In the genomic region with DNA sequence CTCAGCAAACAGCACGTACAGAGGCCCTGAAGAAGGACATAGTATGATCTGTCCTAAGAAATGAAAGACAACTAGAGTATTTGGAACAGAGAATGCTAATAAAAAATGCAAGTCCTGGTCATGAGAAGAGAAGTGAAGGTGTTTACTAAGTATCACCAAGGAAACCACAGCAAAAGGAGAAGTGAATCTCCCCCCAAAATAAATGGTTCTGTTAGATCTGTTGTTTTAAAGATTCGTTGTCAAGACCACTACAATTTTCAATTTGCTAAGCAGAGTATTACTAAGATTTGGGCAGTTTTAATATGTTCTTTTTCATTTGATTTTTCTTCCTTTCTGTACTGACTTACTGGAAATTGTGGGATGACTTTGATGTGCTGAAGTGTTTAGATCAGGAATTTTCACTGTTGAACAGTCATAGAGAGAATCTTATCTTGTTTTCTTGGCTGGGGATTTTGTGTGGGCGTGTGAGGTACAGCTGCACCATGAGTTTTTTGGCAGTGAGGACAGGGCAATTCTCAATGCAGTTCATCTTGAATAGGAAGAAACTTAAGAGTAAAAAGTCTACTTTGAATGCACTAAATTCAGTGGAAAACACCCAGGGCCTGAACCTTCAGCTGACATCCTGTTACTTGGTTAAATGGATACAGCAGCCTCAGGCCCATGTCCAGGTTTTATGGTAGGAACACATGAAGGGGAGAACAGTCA, we compare ENCODE assay signal across 8 cellular contexts.
DNase-seq lines count a peak whose midpoint lies in the region; ATAC-seq and TF ChIP-seq lines count a peak whose summit lies in the region.

No MANE protein-coding gene starts in this region.

- H3K27me3 ChIP-seq in DOHH2 (ENCODE audit: control insufficient read depth, low read length), result no peaks in the 10 kb centered on the region

- no peak overlapping the region for H3K4me3 Mint-ChIP-seq in activated CD8-positive, alpha-beta T cell treated with anti-CD3 and anti-CD28 coated beads for 36 hours

- H3K4me3 ChIP-seq in DOHH2 (ENCODE audit: low read length), result peak overlapping the region; percentile 65

- CTCF ChIA-PET in activated CD8-positive, alpha-beta T cell treated with anti-CD3 and anti-CD28 coated beads for 36 hours (lab: Charles Lee), result interaction anchor here (1.0 to 3.8 kb wide), 6 partner anchors 10 to 126 kb away, joined by 3 to 20 read pairs (median 6); no protein-coding TSS in a partner anchor

- peaks cover 70% of the 10 kb centered on the region for H3K4me1 ChIP-seq in DOHH2 (ENCODE audit: control insufficient read depth, low read length)

- H3K36me3 Mint-ChIP-seq in activated CD8-positive, alpha-beta T cell treated with anti-CD3 and anti-CD28 coated beads for 36 hours (ENCODE audit: low read depth), result peaks cover 31% of the 10 kb centered on the region

- no peaks in the 10 kb centered on the region for H3K9me2 ChIP-seq in DOHH2 (replicated peaks; ENCODE audit: control insufficient read depth, low read length)

- POLR2A ChIA-PET in activated CD8-positive, alpha-beta T cell treated with anti-CD3 and anti-CD28 coated beads for 36 hours (lab: Charles Lee), result no interaction called here

- peaks cover 69% of the 10 kb centered on the region for H3K36me3 ChIP-seq in DOHH2 (ENCODE audit: control insufficient read depth, low read length)

- H3K27ac ChIP-seq in DOHH2 (ENCODE audit: low read depth, low read length), result peak overlapping the region; percentile 91

- H3K79me2 ChIP-seq in DOHH2 (ENCODE audit: control insufficient read depth, low read length), result peaks cover 68% of the 10 kb centered on the region

- TF ChIP-seq CTCF in DOHH2 (IDR thresholded peaks at IDR 0.05; ENCODE audit: low read depth, low read length, poor library complexity, severe bottlenecking), result no peak
- no peak for TF ChIP-seq CTCF in activated CD8-positive, alpha-beta T cell treated with anti-CD3 and anti-CD28 coated beads for 36 hours (IDR thresholded peaks at IDR 0.05)

- peak overlapping the region; percentile 79 for H3K4me2 ChIP-seq in DOHH2 (ENCODE audit: low read length)

- no peak overlapping the region for H3K27ac Mint-ChIP-seq in activated CD8-positive, alpha-beta T cell treated with anti-CD3 and anti-CD28 coated beads for 36 hours

- peaks cover 28% of the 10 kb centered on the region for H3K4me1 Mint-ChIP-seq in activated CD8-positive, alpha-beta T cell treated with anti-CD3 and anti-CD28 coated beads for 36 hours (ENCODE audit: low read depth)

- H4K20me1 ChIP-seq in DOHH2 (ENCODE audit: control insufficient read depth, insufficient read depth, low read depth, low read length), result no peaks in the 10 kb centered on the region

- H3F3A ChIP-seq in DOHH2 (ENCODE audit: control insufficient read depth, insufficient read depth), result peaks cover 43% of the 10 kb centered on the region

- intact Hi-C loops in activated CD8-positive, alpha-beta T cell treated with anti-CD3 and anti-CD28 coated beads for 36 hours (cut with micrococcal nuclease), result no loop called here

- H3K27me3 Mint-ChIP-seq in activated CD8-positive, alpha-beta T cell treated with anti-CD3 and anti-CD28 coated beads for 36 hours, result no peaks in the 10 kb centered on the region

- peaks cover 9% of the 10 kb centered on the region for H3K9me3 ChIP-seq in DOHH2 (ENCODE audit: control insufficient read depth, insufficient read depth, low read length)

- H3K9me3 Mint-ChIP-seq in activated CD8-positive, alpha-beta T cell treated with anti-CD3 and anti-CD28 coated beads for 36 hours, result peaks cover 6% of the 10 kb centered on the region

- DNase-seq in activated CD8-positive, alpha-beta T cell treated with anti-CD3 and anti-CD28 coated beads for 36 hours, result peak; percentile 51
- DNase-seq in kidney glomerular epithelial cell (lab: John Stamatoyannopoulos, UW) (peak; percentile 36), HuH-7 (ENCODE audit: low spot score) (no peak), DMS79 (lab: John Stamatoyannopoulos, UW) (no peak), NCI-H748 treated with DMSO at 0.1 percent for 48 hours (lab: John Stamatoyannopoulos, UW) (no peak)

- ATAC-seq in GM19328 (IDR thresholded peaks at IDR 0.05; ENCODE audit: unreplicated experiment) (peak; percentile 92), HG03175 (IDR thresholded peaks at IDR 0.05; ENCODE audit: unreplicated experiment) (peak; percentile 94)
- peak; percentile 54 for ATAC-seq in activated CD8-positive, alpha-beta T cell treated with anti-CD3 and anti-CD28 coated beads for 36 hours

Comparison
In these comparisons a context has a peak if more than half of its experiments do, and no peak if none do; other contexts are left out.
1. DNase-seq: peak in activated CD8-positive, alpha-beta T cell treated with anti-CD3 and anti-CD28 coated beads for 36 hours (single experiment) and kidney glomerular epithelial cell (single experiment); none in HuH-7 (single experiment), DMS79 (single experiment) and NCI-H748 treated with DMSO at 0.1 percent for 48 hours (single experiment).
2. Peak in every context shown above with its lines, with median percentiles within 50 percentile points of each other: ATAC-seq.